ENCODE assay signal across 24 cellular contexts in genomic region chr17:48513653-48514482, GRCh38. TPM values are rescaled to one million over a fixed set of nuclear protein-coding genes. Genes with fewer than 3 reads are reported as not detected.
DNase-seq lines count a peak whose midpoint lies in the region; ATAC-seq, FAIRE-seq and TF ChIP-seq lines count a peak whose summit lies in the region.
"Had no signal": no experiment of that assay in that cellular context is flagged by ENCODE, and none has a peak within 500 bp of the region (broad histone marks: within the 10 kb centered on the region; RNA-seq: fewer than 3 reads in every experiment).

No MANE protein-coding gene starts in this region.

- no TSS peak for BruUV-seq in GM12878 (replicated peaks; lab: Mats Ljungman, UMichigan)

- H3K4me1 ChIP-seq in cardiac muscle cell (ENCODE audit: low read depth) (peaks cover 21% of the 10 kb centered on the region), GM12878 (ENCODE audit: control insufficient read depth, insufficient read depth, low read length) (peaks cover 60% of the 10 kb centered on the region), smooth muscle cell (ENCODE audit: low read depth) (peaks cover 4% of the 10 kb centered on the region)
- H3K4me1 ChIP-seq: ascending aorta had no signal

- CTCF ChIA-PET in GM12878 (lab: Yijun Ruan, JAX): interaction anchor here (0.7 to 2.7 kb wide), 11 partner anchors 10 to 287 kb away, joined by 3 to 26 read pairs (median 4); no protein-coding TSS in a partner anchor

- no peaks in the 10 kb centered on the region for H3K27me3 ChIP-seq in cardiac muscle cell
- H3K27me3 ChIP-seq in GM12878 (replicated peaks in 1 of 2; ENCODE audit: control insufficient read depth in 2 of 2, insufficient read depth in 2 of 2, low read length in 1 of 2): no peaks in the 10 kb centered on the region
- H3K27me3 ChIP-seq in smooth muscle cell (ENCODE audit: low read depth): peaks cover 18% of the 10 kb centered on the region
- H3K27me3 ChIP-seq: ascending aorta had no signal

- ATAC-seq in Right ventricle myocardium superior (ENCODE audit: poor library complexity) (no peak), HG03354 (IDR thresholded peaks at IDR 0.05; ENCODE audit: poor library complexity, severe bottlenecking, unreplicated experiment) (peak; percentile 51), GM12878 (peak; percentile 50)
- ATAC-seq: effector memory CD8-positive, alpha-beta T cell had no signal

- TF ChIP-seq POLR2A in GM12878 (IDR thresholded peaks at IDR 0.05; ENCODE audit: low read depth, low read length): no peak

- no peak overlapping the region; the same call in 1 of the 2 replicates for H3K9ac ChIP-seq in GM12878 (ENCODE audit: control insufficient read depth, insufficient read depth, low read length)
- no peak overlapping the region for H3K9ac ChIP-seq in smooth muscle cell (ENCODE audit: low read depth)

- no peak for TF ChIP-seq CTCF in cardiac muscle cell (IDR thresholded peaks at IDR 0.05; ENCODE audit: low read depth, low read length)
- TF ChIP-seq CTCF in GM12878 (IDR thresholded peaks at IDR 0.05 in 2 of 3, conservative IDR thresholded peaks at IDR 0.05 in 1 of 3; ENCODE audit: control insufficient read depth in 2 of 3, extremely low read depth in 1 of 3, insufficient read depth in 1 of 3, low read depth in 3 of 3, low read length in 3 of 3): no peak
- TF ChIP-seq CTCF in smooth muscle cell (IDR thresholded peaks at IDR 0.05; ENCODE audit: borderline replicate concordance, insufficient read depth, poor library complexity, severe bottlenecking): no peak

- DNase-seq in cardiac muscle cell (ENCODE audit: low read depth in 1 of 2, low spot score in 1 of 2) (no peak), Right ventricle myocardium superior (no peak), GM12878 (ENCODE audit: low read depth, low spot score) (no peak), smooth muscle cell (lab: John Stamatoyannopoulos, UW; ENCODE audit: unreplicated experiment) (no peak), DMS114 treated with DMSO at 0.1 percent for 48 hours (lab: John Stamatoyannopoulos, UW; ENCODE audit: unreplicated experiment) (no peak)
- DNase-seq in activated effector memory CD4-positive, alpha-beta T cell treated with anti-CD3 and anti-CD28 coated beads, Interleukin-2, amount 50 U/mL, for 16 hours: no peak
- DNase-seq in stimulated activated CD4-positive, alpha-beta T cell treated with anti-CD3 and anti-CD28 coated beads, Interleukin-4, amount 100 ng/mL, for 4 hours: no peak
- DNase-seq: activated CD8-positive, alpha-beta memory T cell treated with anti-CD3 and anti-CD28 coated beads, Interleukin-2, amount 50 U/mL, for 4 hours; activated gamma-delta T cell; DMS79; effector memory CD8-positive, alpha-beta T cell; HCEC 1CT; left cardiac atrium; NCI-H1048; nucleus accumbens had no signal

- peaks cover 8% of the 10 kb centered on the region for H3F3A ChIP-seq in smooth muscle cell (ENCODE audit: low read depth)

- H3K79me2 ChIP-seq in GM12878 (ENCODE audit: control insufficient read depth, insufficient read depth, low read length) (no peaks in the 10 kb centered on the region), smooth muscle cell (ENCODE audit: low read depth) (no peaks in the 10 kb centered on the region)

- no peak for TF ChIP-seq RAD21 in GM12878 (IDR thresholded peaks at IDR 0.05; ENCODE audit: insufficient read depth, low read depth, low read length)

- H3K9me3 ChIP-seq in cardiac muscle cell (ENCODE audit: low read depth) (no peaks in the 10 kb centered on the region), GM12878 (replicated peaks; ENCODE audit: control insufficient read depth, insufficient read depth, low read length) (no peaks in the 10 kb centered on the region), smooth muscle cell (replicated peaks; ENCODE audit: low read depth) (no peaks in the 10 kb centered on the region)
- H3K9me3 ChIP-seq: ascending aorta, mucosa of descending colon had no signal

- WGBS in GM12878 (ENCODE audit: insufficient coverage, insufficient replicate concordance, low lambda C conversion rate, missing lambda C conversion rate): 40% methylated on average over 6 of the region's 6 CpGs
- WGBS in smooth muscle cell (ENCODE audit: low lambda C conversion rate): 33% methylated on average over 6 of the region's 6 CpGs

- POLR2A ChIA-PET in GM12878 (lab: Charles Lee): interaction anchor here (0.7 to 1.8 kb wide), 7 partner anchors 10 to 465 kb away, joined by 3 to 9 read pairs (median 3); partner anchors contain the start of gene NFE2L1

- H2AFZ ChIP-seq in GM12878 (ENCODE audit: control insufficient read depth, low read depth, low read length): peak overlapping the region; percentile 53
- no peak overlapping the region for H2AFZ ChIP-seq in smooth muscle cell (ENCODE audit: low read depth)

- RAD21 ChIA-PET in GM12878 (lab: Charles Lee; ENCODE audit: unreplicated experiment): interaction anchor here (0.6 to 3.2 kb wide), 19 partner anchors 10 to 178 kb away, joined by 3 to 16 read pairs (median 3); no protein-coding TSS in a partner anchor

- H3K4me2 ChIP-seq in GM12878 (ENCODE audit: control insufficient read depth, insufficient read depth) (peak overlapping the region; percentile 86), smooth muscle cell (peak overlapping the region; percentile 35)

- intact Hi-C loops in Right ventricle myocardium superior (cut with DNase I) (no loop called here), GM12878 (cut with micrococcal nuclease; ENCODE audit: unreplicated experiment) (no loop called here)

- H4K20me1 ChIP-seq in GM12878 (ENCODE audit: control insufficient read depth, insufficient read depth) (no peaks in the 10 kb centered on the region), smooth muscle cell (ENCODE audit: low read depth) (no peaks in the 10 kb centered on the region)

- FAIRE-seq in GM12878 (lab: Jason Lieb, UNC): no peak

- H3K27ac ChIP-seq in cardiac muscle cell: peak overlapping the region; percentile 90
- peak overlapping the region; percentile 54 for H3K27ac ChIP-seq in GM12878 (ENCODE audit: control insufficient read depth, insufficient read depth)
- H3K27ac ChIP-seq in smooth muscle cell (ENCODE audit: low read depth): no peak overlapping the region
- H3K27ac ChIP-seq: ascending aorta, RWPE1 had no signal

- no peak overlapping the region for H3K4me3 ChIP-seq in cardiac muscle cell
- peak overlapping the region; percentile 34; the same call in 1 of the 2 replicates for H3K4me3 ChIP-seq in GM12878
- no peak overlapping the region for H3K4me3 ChIP-seq in smooth muscle cell
- H3K4me3 ChIP-seq: ascending aorta, mucosa of descending colon had no signal

- in situ Hi-C loops in GM12878 (cut with MboI): no loop called here

- H3K36me3 ChIP-seq in cardiac muscle cell (no peaks in the 10 kb centered on the region), GM12878 (ENCODE audit: control insufficient read depth in 2 of 2, insufficient read depth in 2 of 2, low read length in 1 of 2) (no peaks in the 10 kb centered on the region), smooth muscle cell (ENCODE audit: low read depth) (no peaks in the 10 kb centered on the region)
- H3K36me3 ChIP-seq: ascending aorta had no signal

- TF ChIP-seq EP300 in GM12878 (IDR thresholded peaks at IDR 0.05; ENCODE audit: borderline replicate concordance in 1 of 2, control insufficient read depth in 1 of 2, low read depth in 2 of 2, low read length in 2 of 2): no peak

- SMC1A ChIA-PET in GM12878 (lab: Charles Lee; ENCODE audit: uncharacterized antibody, unreplicated experiment): interaction anchor here (0.8 to 4.9 kb wide), 21 partner anchors 8 to 205 kb away, joined by 3 to 31 read pairs (median 4); no protein-coding TSS in a partner anchor

RNA-seq across cellular contexts. Expression of gene HOXB1, which starts 16.9 kb away (rescaled TPM):
- total RNA-seq in cardiac muscle cell: 5.9 and 6.6 TPM in 2 replicates
- polyA plus RNA-seq in cardiac muscle cell: 9.1 and 12.4 TPM in 2 replicates
- total RNA-seq in Right ventricle myocardium superior: not detected
- not detected in 2 replicates for total RNA-seq in GM12878 (2013; cell fraction: nucleolus; rRNA removed)
- total RNA-seq in GM12878 (2014; rRNA removed): not detected in 2 replicates
- total RNA-seq in GM12878 (2014; rRNA removed; fragmentation: Illumina TruSeq; extraction: Trizol): not detected in 2 replicates
- total RNA-seq in GM12878 (2021): not detected in 2 replicates
- not detected for polyA plus RNA-seq in GM12878 (2011; ENCODE audit: low read depth)
- not detected in 2 replicates for polyA plus RNA-seq in GM12878 (2011; rRNA removed)
- not detected in 2 replicates for polyA plus RNA-seq in GM12878 (2011; cell fraction: cytosol; rRNA removed)
- not detected in 2 replicates for polyA plus RNA-seq in GM12878 (2011; cell fraction: nucleus; rRNA removed)
- polyA plus RNA-seq in GM12878 (2012): not detected in 2 replicates
- not detected in 2 replicates for polyA plus RNA-seq in GM12878 (2014; fragmentation: Illumina TruSeq; extraction: Trizol)
- polyA plus RNA-seq in GM12878 (2014; fragmentation: Nextera tagmentation; extraction: Ambion mirVana): not detected
- polyA plus RNA-seq in GM12878 (2014; rRNA removed): not detected in 2 replicates
- polyA plus RNA-seq in GM12878 (2016; fragmentation: Nextera tagmentation; extraction: Ambion mirVana): not detected
- not detected in 2 replicates for polyA minus RNA-seq in GM12878 (2011; rRNA and poly(A)+ RNA removed)
- not detected in 2 replicates for polyA minus RNA-seq in GM12878 (2011; cell fraction: cytosol; rRNA and poly(A)+ RNA removed)
- polyA minus RNA-seq in GM12878 (2011; cell fraction: nucleus; rRNA and poly(A)+ RNA removed): not detected in 2 replicates
- total RNA-seq in smooth muscle cell: not detected in 2 replicates
- polyA plus RNA-seq in smooth muscle cell: not detected in 2 replicates
- total RNA-seq: ascending aorta; CD4-positive, CD25-positive, alpha-beta regulatory T cell; cerebellum; glomerular endothelial cell; left cardiac atrium; mucosa of descending colon; NCI-H460; temporal lobe had no signal
- polyA plus RNA-seq: CD4-positive, CD25-positive, alpha-beta regulatory T cell had no signal

RNA-seq across cellular contexts. Expression of gene HOXB2, which starts 31.0 kb away (rescaled TPM):
- total RNA-seq in cardiac muscle cell (111 and 114 TPM in 2 replicates), Right ventricle myocardium superior (2.7 TPM), GM12878 (2014; rRNA removed) (1.4 and 2.0 TPM in 2 replicates), GM12878 (2014; rRNA removed; fragmentation: Illumina TruSeq; extraction: Trizol) (1.7 and 1.8 TPM in 2 replicates), GM12878 (2021) (6.3 and 6.7 TPM in 2 replicates), smooth muscle cell (16.9 and 40.4 TPM in 2 replicates)
- polyA plus RNA-seq in cardiac muscle cell (107 and 116 TPM in 2 replicates), GM12878 (2011; rRNA removed) (0.42 and 0.48 TPM in 2 replicates), GM12878 (2014; fragmentation: Illumina TruSeq; extraction: Trizol) (2.6 and 3.6 TPM in 2 replicates), GM12878 (2014; fragmentation: Nextera tagmentation; extraction: Ambion mirVana) (under 1 TPM; 0.16 to 0.88 TPM), GM12878 (2014; rRNA removed) (8.8 and 9.2 TPM in 2 replicates), GM12878 (2016; fragmentation: Nextera tagmentation; extraction: Ambion mirVana) (1 to 10 TPM; 3.1 to 4.1 TPM), smooth muscle cell (26.5 and 35.6 TPM in 2 replicates)
- 3.3 and 6.2 TPM in 2 replicates for total RNA-seq in GM12878 (2013; cell fraction: nucleolus; rRNA removed)
- 0.94 TPM for polyA plus RNA-seq in GM12878 (2011; ENCODE audit: low read depth)
- polyA plus RNA-seq in GM12878 (2011; cell fraction: cytosol; rRNA removed): 0.45 and 0.57 TPM in 2 replicates
- polyA plus RNA-seq in GM12878 (2011; cell fraction: nucleus; rRNA removed): 0.91 and 0.97 TPM in 2 replicates
- polyA plus RNA-seq in GM12878 (2012): 2.4 and 3.0 TPM in 2 replicates
- polyA minus RNA-seq in GM12878 (2011; rRNA and poly(A)+ RNA removed): 0.29 and 0.52 TPM in 2 replicates
- not detected in 2 replicates for polyA minus RNA-seq in GM12878 (2011; cell fraction: cytosol; rRNA and poly(A)+ RNA removed)
- 0.85 and 1.1 TPM in 2 replicates for polyA minus RNA-seq in GM12878 (2011; cell fraction: nucleus; rRNA and poly(A)+ RNA removed)
- total RNA-seq: cerebellum, NCI-H460, temporal lobe had no signal
